17 cellular contexts compared by ENCODE assay signal in genomic region chr5:87030699-87031098, GRCh38.
"Had no signal": no experiment of that assay in that cellular context is flagged by ENCODE, and none has a peak within 500 bp of the region (broad histone marks: within the 10 kb centered on the region; RNA-seq: fewer than 3 reads in every experiment).

No MANE protein-coding gene starts in this region.

- H3K4me1 ChIP-seq: colonic mucosa, esophagus muscularis mucosa, foreskin keratinocyte, gastroesophageal sphincter, heart left ventricle, left lung, lower lobe of right lung had no signal

- H3K36me3 ChIP-seq: colonic mucosa, esophagus muscularis mucosa, gastroesophageal sphincter, heart left ventricle, left lung, lower lobe of right lung had no signal

- H3K9me3 ChIP-seq: colonic mucosa, esophagus muscularis mucosa, gastroesophageal sphincter, heart left ventricle, left lung, lower lobe of right lung, mucosa of descending colon had no signal

- H3K79me2 ChIP-seq: hepatocyte had no signal

- H3K4me3 ChIP-seq: colonic mucosa, esophagus muscularis mucosa, gastroesophageal sphincter, heart left ventricle, hepatocyte, left lung, lower lobe of right lung, mucosa of descending colon had no signal

- H3K27ac ChIP-seq: colonic mucosa, esophagus muscularis mucosa, foreskin keratinocyte, gastroesophageal sphincter, heart left ventricle, hepatocyte, left lung, lower lobe of right lung had no signal

- H3K27me3 ChIP-seq: colonic mucosa, esophagus muscularis mucosa, gastroesophageal sphincter, heart left ventricle, hepatocyte, left lung had no signal

- H3K4me2 ChIP-seq: hepatocyte had no signal

- H3K4me1 Mint-ChIP-seq: mesothelial cell of epicardium had no signal

- DNase-seq: colonic mucosa; cortex of kidney; effector CD8-positive, alpha-beta T cell; effector memory CD8-positive, alpha-beta T cell; foreskin keratinocyte; heart left ventricle; hypothalamus; left cardiac atrium; left lung; left ventricle myocardium superior; lower lobe of right lung; mucosa of descending colon had no signal

- H3K9me3 Mint-ChIP-seq: dendritic cell treated with granulocyte-macrophage colony-stimulating factor and Interleukin-4, amounts not matched to agents 40 ng/mL and 50 ng/mL, for 4 days; effector memory CD8-positive, alpha-beta T cell had no signal

- ATAC-seq: effector memory CD8-positive, alpha-beta T cell; gastroesophageal sphincter; heart left ventricle; left cardiac atrium; left lung; left ventricle myocardium superior; lower lobe of right lung; mucosa of descending colon had no signal

- H3K4me3 Mint-ChIP-seq: dendritic cell treated with granulocyte-macrophage colony-stimulating factor and Interleukin-4, amounts not matched to agents 40 ng/mL and 50 ng/mL, for 4 days; effector memory CD8-positive, alpha-beta T cell; mesothelial cell of epicardium had no signal

- H3K27ac Mint-ChIP-seq: dendritic cell treated with granulocyte-macrophage colony-stimulating factor and Interleukin-4, amounts not matched to agents 40 ng/mL and 50 ng/mL, for 4 days; effector memory CD8-positive, alpha-beta T cell; mesothelial cell of epicardium had no signal

- H2AFZ ChIP-seq: hepatocyte had no signal

- H3K36me3 Mint-ChIP-seq: mesothelial cell of epicardium had no signal

- H3K27me3 Mint-ChIP-seq: effector memory CD8-positive, alpha-beta T cell had no signal
